Comparison of ENCODE assay signal across 1 cellular context in the genomic region with DNA sequence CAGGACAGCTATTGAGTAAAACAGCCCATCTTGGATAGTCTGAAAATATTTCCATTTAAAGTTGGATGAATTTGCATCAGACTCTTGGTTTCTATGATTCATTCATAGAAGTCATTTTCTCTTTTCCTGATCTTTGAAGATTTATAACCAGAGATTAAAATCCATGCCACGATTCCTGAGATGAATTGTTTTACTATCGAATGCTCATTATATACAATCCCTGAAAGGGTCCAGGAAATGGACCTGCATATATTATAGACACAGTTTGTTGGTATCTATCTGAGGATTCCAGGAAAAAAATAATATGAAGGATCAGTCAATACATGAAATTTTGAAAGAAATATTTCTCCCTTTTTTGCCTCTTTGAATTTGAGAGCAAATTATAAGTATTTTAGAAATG.
TF ChIP-seq lines count a peak whose summit lies in the region.

No MANE protein-coding gene starts in this region.

TF ChIP-seq in GM23338, 12 proteins besides CTCF, POLR2A, EP300 and RAD21 (continued from another document):
- TF ChIP-seq, protein P1, sequence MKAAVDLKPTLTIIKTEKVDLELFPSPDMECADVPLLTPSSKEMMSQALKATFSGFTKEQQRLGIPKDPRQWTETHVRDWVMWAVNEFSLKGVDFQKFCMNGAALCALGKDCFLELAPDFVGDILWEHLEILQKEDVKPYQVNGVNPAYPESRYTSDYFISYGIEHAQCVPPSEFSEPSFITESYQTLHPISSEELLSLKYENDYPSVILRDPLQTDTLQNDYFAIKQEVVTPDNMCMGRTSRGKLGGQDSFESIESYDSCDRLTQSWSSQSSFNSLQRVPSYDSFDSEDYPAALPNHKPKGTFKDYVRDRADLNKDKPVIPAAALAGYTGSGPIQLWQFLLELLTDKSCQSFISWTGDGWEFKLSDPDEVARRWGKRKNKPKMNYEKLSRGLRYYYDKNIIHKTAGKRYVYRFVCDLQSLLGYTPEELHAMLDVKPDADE (IDR thresholded peaks at IDR 0.05), result no peak
- TF ChIP-seq, protein P2, sequence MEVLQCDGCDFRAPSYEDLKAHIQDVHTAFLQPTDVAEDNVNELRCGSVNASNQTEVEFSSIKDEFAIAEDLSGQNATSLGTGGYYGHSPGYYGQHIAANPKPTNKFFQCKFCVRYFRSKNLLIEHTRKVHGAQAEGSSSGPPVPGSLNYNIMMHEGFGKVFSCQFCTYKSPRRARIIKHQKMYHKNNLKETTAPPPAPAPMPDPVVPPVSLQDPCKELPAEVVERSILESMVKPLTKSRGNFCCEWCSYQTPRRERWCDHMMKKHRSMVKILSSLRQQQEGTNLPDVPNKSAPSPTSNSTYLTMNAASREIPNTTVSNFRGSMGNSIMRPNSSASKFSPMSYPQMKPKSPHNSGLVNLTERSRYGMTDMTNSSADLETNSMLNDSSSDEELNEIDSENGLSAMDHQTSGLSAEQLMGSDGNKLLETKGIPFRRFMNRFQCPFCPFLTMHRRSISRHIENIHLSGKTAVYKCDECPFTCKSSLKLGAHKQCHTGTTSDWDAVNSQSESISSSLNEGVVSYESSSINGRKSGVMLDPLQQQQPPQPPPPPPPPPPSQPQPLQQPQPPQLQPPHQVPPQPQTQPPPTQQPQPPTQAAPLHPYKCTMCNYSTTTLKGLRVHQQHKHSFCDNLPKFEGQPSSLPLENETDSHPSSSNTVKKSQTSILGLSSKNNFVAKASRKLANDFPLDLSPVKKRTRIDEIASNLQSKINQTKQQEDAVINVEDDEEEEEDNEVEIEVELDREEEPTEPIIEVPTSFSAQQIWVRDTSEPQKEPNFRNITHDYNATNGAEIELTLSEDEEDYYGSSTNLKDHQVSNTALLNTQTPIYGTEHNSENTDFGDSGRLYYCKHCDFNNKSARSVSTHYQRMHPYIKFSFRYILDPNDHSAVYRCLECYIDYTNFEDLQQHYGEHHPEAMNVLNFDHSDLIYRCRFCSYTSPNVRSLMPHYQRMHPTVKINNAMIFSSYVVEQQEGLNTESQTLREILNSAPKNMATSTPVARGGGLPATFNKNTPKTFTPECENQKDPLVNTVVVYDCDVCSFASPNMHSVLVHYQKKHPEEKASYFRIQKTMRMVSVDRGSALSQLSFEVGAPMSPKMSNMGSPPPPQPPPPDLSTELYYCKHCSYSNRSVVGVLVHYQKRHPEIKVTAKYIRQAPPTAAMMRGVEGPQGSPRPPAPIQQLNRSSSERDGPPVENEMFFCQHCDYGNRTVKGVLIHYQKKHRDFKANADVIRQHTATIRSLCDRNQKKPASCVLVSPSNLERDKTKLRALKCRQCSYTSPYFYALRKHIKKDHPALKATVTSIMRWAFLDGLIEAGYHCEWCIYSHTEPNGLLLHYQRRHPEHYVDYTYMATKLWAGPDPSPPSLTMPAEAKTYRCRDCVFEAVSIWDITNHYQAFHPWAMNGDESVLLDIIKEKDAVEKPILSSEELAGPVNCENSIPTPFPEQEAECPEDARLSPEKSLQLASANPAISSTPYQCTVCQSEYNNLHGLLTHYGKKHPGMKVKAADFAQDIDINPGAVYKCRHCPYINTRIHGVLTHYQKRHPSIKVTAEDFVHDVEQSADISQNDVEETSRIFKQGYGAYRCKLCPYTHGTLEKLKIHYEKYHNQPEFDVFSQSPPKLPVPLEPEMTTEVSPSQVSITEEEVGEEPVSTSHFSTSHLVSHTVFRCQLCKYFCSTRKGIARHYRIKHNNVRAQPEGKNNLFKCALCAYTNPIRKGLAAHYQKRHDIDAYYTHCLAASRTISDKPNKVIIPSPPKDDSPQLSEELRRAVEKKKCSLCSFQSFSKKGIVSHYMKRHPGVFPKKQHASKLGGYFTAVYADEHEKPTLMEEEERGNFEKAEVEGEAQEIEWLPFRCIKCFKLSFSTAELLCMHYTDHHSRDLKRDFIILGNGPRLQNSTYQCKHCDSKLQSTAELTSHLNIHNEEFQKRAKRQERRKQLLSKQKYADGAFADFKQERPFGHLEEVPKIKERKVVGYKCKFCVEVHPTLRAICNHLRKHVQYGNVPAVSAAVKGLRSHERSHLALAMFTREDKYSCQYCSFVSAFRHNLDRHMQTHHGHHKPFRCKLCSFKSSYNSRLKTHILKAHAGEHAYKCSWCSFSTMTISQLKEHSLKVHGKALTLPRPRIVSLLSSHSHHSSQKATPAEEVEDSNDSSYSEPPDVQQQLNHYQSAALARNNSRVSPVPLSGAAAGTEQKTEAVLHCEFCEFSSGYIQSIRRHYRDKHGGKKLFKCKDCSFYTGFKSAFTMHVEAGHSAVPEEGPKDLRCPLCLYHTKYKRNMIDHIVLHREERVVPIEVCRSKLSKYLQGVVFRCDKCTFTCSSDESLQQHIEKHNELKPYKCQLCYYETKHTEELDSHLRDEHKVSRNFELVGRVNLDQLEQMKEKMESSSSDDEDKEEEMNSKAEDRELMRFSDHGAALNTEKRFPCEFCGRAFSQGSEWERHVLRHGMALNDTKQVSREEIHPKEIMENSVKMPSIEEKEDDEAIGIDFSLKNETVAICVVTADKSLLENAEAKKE (CRISPR knock-in tag; IDR thresholded peaks at IDR 0.05), result no peak
